8 cellular contexts compared by ENCODE assay signal in genomic region chr16:28924762-28925385, GRCh38. TPM values are rescaled to one million over a fixed set of nuclear protein-coding genes. Genes with fewer than 3 reads are reported as not detected.
DNase-seq lines count a peak whose midpoint lies in the region; ATAC-seq and TF ChIP-seq lines count a peak whose summit lies in the region.

RABEP2 (minus strand) TSS chr16:28925238; CDS start chr16:28925163, 75 bp downstream.

- in situ Hi-C loops in GM13976 (cut with MboI; ENCODE audit: low sequenced_read_pairs, unreplicated experiment) = no loop called here

- no peak for TF ChIP-seq CTCF in GM13976 (IDR thresholded peaks at IDR 0.05; ENCODE audit: borderline replicate concordance, control extremely low read depth, extremely low read depth, insufficient read depth, missing control alignments)
- TF ChIP-seq CTCF in upper lobe of left lung (IDR thresholded peaks at IDR 0.05) = peak in 1 of 6 experiments; percentile 2

- peak in 1 of 4 donors; percentile 29 for TF ChIP-seq POLR2A in upper lobe of left lung (IDR thresholded peaks at IDR 0.05)

- H3K36me3 Mint-ChIP-seq in T-helper 1 cell treated with Interleukin-12 subunit alpha and Interleukin-12 subunit beta and Interleukin-4 antibody, amounts not matched to agents 30 μg/mL and 1 μg/mL, for 36 hours (ENCODE audit: low read depth) = peaks cover 7% of the 10 kb centered on the region

- intact Hi-C loops in left cardiac atrium (cut with DNase I) = no loop called here
- intact Hi-C loops in posterior vena cava (cut with DNase I) = no loop called here

- peaks cover 0 to under 1% (median under 1%) of the 10 kb centered on the region in 4 donors for H3K36me3 ChIP-seq in upper lobe of left lung

- peak within 1 kb of the TSS; percentile 97 for H3K4me3 Mint-ChIP-seq in T-helper 1 cell treated with Interleukin-12 subunit alpha and Interleukin-12 subunit beta and Interleukin-4 antibody, amounts not matched to agents 30 μg/mL and 1 μg/mL, for 36 hours

- WGBS in upper lobe of left lung, 2 donors = 1 to 2% methylated on average over 15 to 22 of the region's 66 CpGs

- no peaks in the 10 kb centered on the region for H3K27me3 ChIP-seq in upper lobe of left lung

- H3K27ac Mint-ChIP-seq in T-helper 1 cell treated with Interleukin-12 subunit alpha and Interleukin-12 subunit beta and Interleukin-4 antibody, amounts not matched to agents 30 μg/mL and 1 μg/mL, for 36 hours = peak within 1 kb of the TSS; percentile 100

- TF ChIP-seq EP300 in upper lobe of left lung (IDR thresholded peaks at IDR 0.05) = no peak

- H3K9me3 Mint-ChIP-seq in T-helper 1 cell treated with Interleukin-12 subunit alpha and Interleukin-12 subunit beta and Interleukin-4 antibody, amounts not matched to agents 30 μg/mL and 1 μg/mL, for 36 hours = no peaks in the 10 kb centered on the region

- peak within 1 kb of the TSS; percentile 97 to 99 (median 98) for H3K27ac ChIP-seq in upper lobe of left lung

- H3K4me1 Mint-ChIP-seq in T-helper 1 cell treated with Interleukin-12 subunit alpha and Interleukin-12 subunit beta and Interleukin-4 antibody, amounts not matched to agents 30 μg/mL and 1 μg/mL, for 36 hours (ENCODE audit: low read depth) = peaks cover 16% of the 10 kb centered on the region

- H3K4me3 ChIP-seq in upper lobe of left lung = peak within 1 kb of the TSS; percentile 65 to 93 (median 90)

- DNase-seq in GM13976 (ENCODE audit: low spot score) (peak; percentile 99), NCI-H146 (lab: John Stamatoyannopoulos, UW) (peak; percentile 99), amniotic epithelial cell (ENCODE audit: low read depth) (peak; percentile 70), left cardiac atrium (peak; percentile 93), posterior vena cava (ENCODE audit: low spot score) (peak; percentile 98), upper lobe of left lung (peak; percentile 98 to 99)

- H3K27me3 Mint-ChIP-seq in T-helper 1 cell treated with Interleukin-12 subunit alpha and Interleukin-12 subunit beta and Interleukin-4 antibody, amounts not matched to agents 30 μg/mL and 1 μg/mL, for 36 hours (ENCODE audit: low read depth) = no peaks in the 10 kb centered on the region

- H3K9me3 ChIP-seq in upper lobe of left lung = no peaks in the 10 kb centered on the region

- peak; percentile 57 for ATAC-seq in HG02870 (IDR thresholded peaks at IDR 0.05; ENCODE audit: unreplicated experiment)
- ATAC-seq in left cardiac atrium = peak; percentile 96
- peak; percentile 96 to 97 for ATAC-seq in upper lobe of left lung (ENCODE audit: low FRiP score in 2 of 2)

- H3K4me1 ChIP-seq in upper lobe of left lung = peaks cover 13 to 17% (median 14%) of the 10 kb centered on the region in 4 donors

RNA-seq across cellular contexts. Expression of gene RABEP2, which starts in this region (rescaled TPM):
- 10 to 100 TPM; 14.7 to 21.0 TPM for total RNA-seq in left cardiac atrium
- total RNA-seq in posterior vena cava = 10 to 100 TPM; 10.3 to 13.7 TPM
- total RNA-seq in upper lobe of left lung = 100 to 1,000 TPM in 1 of 6 donors, 10 to 100 TPM in 5; 25.6 to 115 (median 33.0) TPM

Comparison
In these comparisons a context has a peak if more than half of its experiments do, and no peak if none do; other contexts are left out.
1. Peak in every context shown above with its lines: DNase-seq, ATAC-seq, H3K4me3 ChIP-seq and H3K27ac ChIP-seq.